Comparison of ENCODE assay signal across 15 cellular contexts in genomic region chr1:240672132-240672811, GRCh38.
DNase-seq lines count a peak whose midpoint lies in the region; ATAC-seq and TF ChIP-seq lines count a peak whose summit lies in the region.
"Had no signal": no experiment of that assay in that cellular context is flagged by ENCODE, and none has a peak within 500 bp of the region (broad histone marks: within the 10 kb centered on the region; RNA-seq: fewer than 3 reads in every experiment).

No MANE protein-coding gene starts in this region.

- no peak overlapping the region for H2BK120ac ChIP-seq in H9 (ENCODE audit: low read depth, low read length, poor library complexity, severe bottlenecking)

- H3K9me3 ChIP-seq in MG63 (no peaks in the 10 kb centered on the region), right cardiac atrium (ENCODE audit: control insufficient read depth, low read length) (no peaks in the 10 kb centered on the region), H9 (ENCODE audit: control insufficient read depth, low read depth, low read length) (no peaks in the 10 kb centered on the region)

- no peak overlapping the region for H2BK15ac ChIP-seq in H9 (ENCODE audit: low read depth, low read length)

- H3K4me3 Mint-ChIP-seq in H9, result no peak overlapping the region
- H3K4me3 Mint-ChIP-seq: CD4-positive, CD25-positive, alpha-beta regulatory T cell; IgD-negative memory B cell had no signal

- no peaks in the 10 kb centered on the region for H3K9me3 Mint-ChIP-seq in H9

- no peaks in the 10 kb centered on the region for H3K36me3 ChIP-seq in MG63
- no peaks in the 10 kb centered on the region for H3K36me3 ChIP-seq in H7 (replicated peaks; ENCODE audit: control insufficient read depth, insufficient read depth, low read length)
- H3K36me3 ChIP-seq: BLaER1 treated with 17β-estradiol and CSF1 and Interleukin-3, amounts not matched to agents 10 nM and 100 nM had no signal

- H3K27me3 Mint-ChIP-seq in H9 (ENCODE audit: low read depth), result no peaks in the 10 kb centered on the region
- H3K27me3 Mint-ChIP-seq: CD4-positive, CD25-positive, alpha-beta regulatory T cell had no signal

- H4K8ac ChIP-seq in H9 (replicated peaks; ENCODE audit: insufficient read length, low read depth, low read length), result no peak overlapping the region

- H3K14ac ChIP-seq in H9 (ENCODE audit: insufficient read depth, low read length), result no peak overlapping the region

- no peak overlapping the region for H4K91ac ChIP-seq in H9 (ENCODE audit: insufficient read length, low read depth, low read length)

- no peak overlapping the region for H2AFZ ChIP-seq in H9 (ENCODE audit: low read length)
- H2AFZ ChIP-seq: GM23248 had no signal

- H2BK20ac ChIP-seq in H9 (ENCODE audit: low read depth, low read length, poor library complexity, severe bottlenecking), result no peak overlapping the region

- no peak overlapping the region for H3K18ac ChIP-seq in H9 (ENCODE audit: insufficient read length, low read depth, low read length)

- no peak overlapping the region for H3K27ac Mint-ChIP-seq in H9
- H3K27ac Mint-ChIP-seq: CD4-positive, CD25-positive, alpha-beta regulatory T cell; IgD-negative memory B cell had no signal

- no peak overlapping the region for H3K9ac ChIP-seq in H9 (ENCODE audit: extremely low read depth, insufficient read length, low read length)
- H3K9ac ChIP-seq: BLaER1 treated with 17β-estradiol and CSF1 and Interleukin-3, amounts not matched to agents 10 nM and 100 nM; GM23248 had no signal

- intact Hi-C loops in right cardiac atrium (cut with DNase I), result no loop called here

- H3K36me3 Mint-ChIP-seq in H9 (ENCODE audit: insufficient read depth in 1 of 3, low read depth in 3 of 3), result no peaks in the 10 kb centered on the region
- H3K36me3 Mint-ChIP-seq: CD4-positive, CD25-positive, alpha-beta regulatory T cell; IgD-negative memory B cell had no signal

- no peak overlapping the region for H3T11ph ChIP-seq in H9 (ENCODE audit: low read length)

- H3K27me3 ChIP-seq in MG63 (no peaks in the 10 kb centered on the region), right cardiac atrium (ENCODE audit: control insufficient read depth, insufficient read depth) (no peaks in the 10 kb centered on the region), H7 (ENCODE audit: control insufficient read depth, insufficient read depth, low read length) (no peaks in the 10 kb centered on the region), H9 (ENCODE audit: insufficient read depth, low read length) (no peaks in the 10 kb centered on the region)
- H3K27me3 ChIP-seq: BLaER1 treated with 17β-estradiol and CSF1 and Interleukin-3, amounts not matched to agents 10 nM and 100 nM had no signal

- no peak overlapping the region for H2AK5ac ChIP-seq in H9 (ENCODE audit: insufficient read length, low read length)

- H3K27ac ChIP-seq in right cardiac atrium (ENCODE audit: low read length), result no peak overlapping the region
- H3K27ac ChIP-seq in H9 (ENCODE audit: insufficient read length, low read depth, low read length), result no peak overlapping the region
- H3K27ac ChIP-seq: BLaER1 treated with 17β-estradiol and CSF1 and Interleukin-3, amounts not matched to agents 10 nM and 100 nM; GM23248 had no signal

- no peak overlapping the region for H4K5ac ChIP-seq in H9 (ENCODE audit: insufficient read length, low read depth, low read length)

- no peaks in the 10 kb centered on the region for H3K79me1 ChIP-seq in H9 (ENCODE audit: insufficient read depth, low read depth, low read length, poor library complexity, severe bottlenecking)

- H3K4me1 Mint-ChIP-seq in H9, result peaks cover 5 to 6% of the 10 kb centered on the region in 2 experiments
- H3K4me1 Mint-ChIP-seq: CD4-positive, CD25-positive, alpha-beta regulatory T cell; IgD-negative memory B cell had no signal

- no peak overlapping the region for H3K23ac ChIP-seq in H9 (ENCODE audit: insufficient read length, low read depth, low read length)

- no peak overlapping the region for H3K56ac ChIP-seq in H9 (ENCODE audit: insufficient read length, low read depth, low read length)

- no peak overlapping the region for H3K4ac ChIP-seq in H9 (ENCODE audit: low read depth, low read length)

- no peak overlapping the region for H2BK5ac ChIP-seq in H9 (ENCODE audit: insufficient read length, low read length)

- no peak overlapping the region for H3K4me3 ChIP-seq in MG63
- no peak overlapping the region for H3K4me3 ChIP-seq in fibroblast of villous mesenchyme (ENCODE audit: low read depth, low read length)
- H3K4me3 ChIP-seq in right cardiac atrium (ENCODE audit: low read length), result no peak overlapping the region
- H3K4me3 ChIP-seq in H7 (ENCODE audit: insufficient read depth, low read depth, low read length), result no peak overlapping the region
- H3K4me3 ChIP-seq: BLaER1 treated with 17β-estradiol and CSF1 and Interleukin-3, amounts not matched to agents 10 nM and 100 nM; GM23248 had no signal

- no peak for ATAC-seq in right cardiac atrium

- peak; percentile 42 for DNase-seq in AG09319 (ENCODE audit: extremely low read depth, low read depth)
- peak; percentile 18 for DNase-seq in H4 (ENCODE audit: low spot score)
- DNase-seq in MG63, result peak; percentile 71
- peak; percentile 39 for DNase-seq in fibroblast of villous mesenchyme (ENCODE audit: low read depth)
- no peak for DNase-seq in NCI-H1436 treated with DMSO at 0.1 percent for 48 hours (lab: John Stamatoyannopoulos, UW)
- no peak for DNase-seq in right cardiac atrium
- no peak for DNase-seq in H7
- no peak for DNase-seq in H9
- DNase-seq: CD4-positive, CD25-positive, alpha-beta regulatory T cell; DMS53; GM23248; HCEC 1CT; KG1 had no signal

- H4K20me1 ChIP-seq in H9 (ENCODE audit: control insufficient read depth, insufficient read depth, insufficient read length), result no peaks in the 10 kb centered on the region
- H4K20me1 ChIP-seq: BLaER1 treated with 17β-estradiol and CSF1 and Interleukin-3, amounts not matched to agents 10 nM and 100 nM had no signal

- H3K79me2 ChIP-seq in H9 (ENCODE audit: insufficient read depth, low read length), result no peaks in the 10 kb centered on the region

- no peaks in the 10 kb centered on the region for H3K23me2 ChIP-seq in H9 (ENCODE audit: insufficient read length, low read depth, low read length, poor library complexity, severe bottlenecking)

- H3K4me2 ChIP-seq in H9 (ENCODE audit: insufficient read depth, insufficient read length, low read length), result no peak overlapping the region
- H3K4me2 ChIP-seq: BLaER1 treated with 17β-estradiol and CSF1 and Interleukin-3, amounts not matched to agents 10 nM and 100 nM had no signal

- 51% methylated on average over 2 of the region's 2 CpGs for WGBS in right cardiac atrium
- no CpG with 5 or more reads among the region's 2 CpGs for WGBS in H9 (ENCODE audit: extremely low coverage, insufficient read length, low lambda C conversion rate)

- H2BK12ac ChIP-seq in H9 (ENCODE audit: insufficient read length, low read depth, low read length), result no peak overlapping the region

- H3K4me1 ChIP-seq in right cardiac atrium (ENCODE audit: control insufficient read depth, insufficient read depth, low read length) (no peaks in the 10 kb centered on the region), H9 (ENCODE audit: insufficient read depth, low read length) (no peaks in the 10 kb centered on the region)
- H3K4me1 ChIP-seq: BLaER1 treated with 17β-estradiol and CSF1 and Interleukin-3, amounts not matched to agents 10 nM and 100 nM had no signal

- TF ChIP-seq CTCF in AG09319 (IDR thresholded peaks at IDR 0.05; ENCODE audit: low read depth, low read length) (no peak), fibroblast of villous mesenchyme (IDR thresholded peaks at IDR 0.05; ENCODE audit: insufficient read depth, low read depth, low read length) (no peak), H9 (conservative IDR thresholded peaks at IDR 0.05) (no peak)

Comparison
In these comparisons a context has a peak if more than half of its experiments do, and no peak if none do; other contexts are left out.
1. DNase-seq: peak in AG09319 (single experiment), H4 (single experiment), MG63 (single experiment) and fibroblast of villous mesenchyme (single experiment); none in NCI-H1436 treated with DMSO at 0.1 percent for 48 hours (single experiment), right cardiac atrium (0 of 3), H7 (single experiment) and H9 (single experiment).